ENCODE assay signal across 1 cellular context in the genomic region with DNA sequence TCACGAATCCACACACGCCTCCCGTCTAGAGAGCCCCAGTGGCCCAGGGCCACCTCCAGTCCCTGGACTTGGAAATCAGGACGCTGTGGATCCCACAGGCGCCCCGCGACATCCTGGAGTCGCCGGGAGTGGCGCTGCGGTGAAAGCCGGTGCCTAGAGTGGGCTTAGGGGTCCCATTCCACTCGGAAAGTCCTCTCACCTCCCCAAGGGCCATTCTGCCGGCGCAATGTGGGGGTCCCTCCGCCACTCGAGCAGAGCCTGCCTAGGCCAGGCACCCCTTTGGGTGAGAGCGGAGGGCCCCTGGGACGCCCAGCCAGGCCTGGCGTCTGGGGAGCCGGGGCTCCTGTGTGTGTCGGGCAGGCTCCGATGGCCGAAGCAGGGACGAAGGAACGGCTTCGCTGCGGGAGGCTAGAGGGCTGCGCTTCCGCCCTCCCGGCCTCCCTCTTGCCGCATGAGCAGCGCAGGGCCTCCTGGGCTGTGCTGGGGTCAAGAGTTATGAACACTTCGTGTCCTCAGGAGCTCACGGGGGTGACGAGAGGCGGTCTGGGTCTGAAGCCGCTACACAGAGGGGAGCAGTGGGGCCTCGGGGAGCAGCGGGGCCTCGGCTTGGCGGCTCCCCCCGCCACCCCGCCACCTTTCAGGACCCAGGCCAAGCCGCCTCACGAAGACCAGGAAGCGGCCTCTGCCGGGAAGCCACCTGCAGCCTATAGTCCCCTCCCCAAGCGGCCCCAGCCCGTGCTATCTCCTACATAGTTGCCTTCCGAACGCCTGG.
TF ChIP-seq lines count a peak whose summit lies in the region.

No MANE protein-coding gene starts in this region.

TF ChIP-seq in IMR-90, 13 proteins besides CTCF, POLR2A, EP300 and RAD21:
- TF ChIP-seq, protein P1, sequence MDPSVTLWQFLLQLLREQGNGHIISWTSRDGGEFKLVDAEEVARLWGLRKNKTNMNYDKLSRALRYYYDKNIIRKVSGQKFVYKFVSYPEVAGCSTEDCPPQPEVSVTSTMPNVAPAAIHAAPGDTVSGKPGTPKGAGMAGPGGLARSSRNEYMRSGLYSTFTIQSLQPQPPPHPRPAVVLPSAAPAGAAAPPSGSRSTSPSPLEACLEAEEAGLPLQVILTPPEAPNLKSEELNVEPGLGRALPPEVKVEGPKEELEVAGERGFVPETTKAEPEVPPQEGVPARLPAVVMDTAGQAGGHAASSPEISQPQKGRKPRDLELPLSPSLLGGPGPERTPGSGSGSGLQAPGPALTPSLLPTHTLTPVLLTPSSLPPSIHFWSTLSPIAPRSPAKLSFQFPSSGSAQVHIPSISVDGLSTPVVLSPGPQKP (IDR thresholded peaks at IDR 0.05; ENCODE audit: borderline replicate concordance, low read depth, low read length), result no peak
- TF ChIP-seq NFE2L2 (IDR thresholded peaks at IDR 0.05; ENCODE audit: low read depth, low read length) (no peak), CHD1 (IDR thresholded peaks at IDR 0.05; ENCODE audit: low read depth, low read length) (no peak), SMC3 (IDR thresholded peaks at IDR 0.05; ENCODE audit: low read depth, low read length) (no peak), RCOR1 (IDR thresholded peaks at IDR 0.05; ENCODE audit: insufficient replicate concordance, low read length) (no peak), MAFK (IDR thresholded peaks at IDR 0.05; ENCODE audit: low read depth, low read length) (no peak), RFX5 (IDR thresholded peaks at IDR 0.05; ENCODE audit: low read depth, low read length) (no peak), CEBPB (IDR thresholded peaks at IDR 0.05; ENCODE audit: low read depth, low read length) (no peak), MAZ (IDR thresholded peaks at IDR 0.05; ENCODE audit: borderline replicate concordance, low read depth, low read length) (no peak), BHLHE40 (IDR thresholded peaks at IDR 0.05; ENCODE audit: low read depth, low read length) (no peak), MXI1 (IDR thresholded peaks at IDR 0.05; ENCODE audit: borderline replicate concordance, low read depth, low read length) (no peak), FOS (IDR thresholded peaks at IDR 0.05; ENCODE audit: low read depth, low read length) (no peak)
- TF ChIP-seq, protein P2, sequence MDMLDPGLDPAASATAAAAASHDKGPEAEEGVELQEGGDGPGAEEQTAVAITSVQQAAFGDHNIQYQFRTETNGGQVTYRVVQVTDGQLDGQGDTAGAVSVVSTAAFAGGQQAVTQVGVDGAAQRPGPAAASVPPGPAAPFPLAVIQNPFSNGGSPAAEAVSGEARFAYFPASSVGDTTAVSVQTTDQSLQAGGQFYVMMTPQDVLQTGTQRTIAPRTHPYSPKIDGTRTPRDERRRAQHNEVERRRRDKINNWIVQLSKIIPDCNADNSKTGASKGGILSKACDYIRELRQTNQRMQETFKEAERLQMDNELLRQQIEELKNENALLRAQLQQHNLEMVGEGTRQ (IDR thresholded peaks at IDR 0.05; ENCODE audit: low read depth, low read length), result no peak
TF ChIP-seq in IMR-90: peak in this region for 0.
